Comparison of ENCODE assay signal across 8 cellular contexts in the genomic region with DNA sequence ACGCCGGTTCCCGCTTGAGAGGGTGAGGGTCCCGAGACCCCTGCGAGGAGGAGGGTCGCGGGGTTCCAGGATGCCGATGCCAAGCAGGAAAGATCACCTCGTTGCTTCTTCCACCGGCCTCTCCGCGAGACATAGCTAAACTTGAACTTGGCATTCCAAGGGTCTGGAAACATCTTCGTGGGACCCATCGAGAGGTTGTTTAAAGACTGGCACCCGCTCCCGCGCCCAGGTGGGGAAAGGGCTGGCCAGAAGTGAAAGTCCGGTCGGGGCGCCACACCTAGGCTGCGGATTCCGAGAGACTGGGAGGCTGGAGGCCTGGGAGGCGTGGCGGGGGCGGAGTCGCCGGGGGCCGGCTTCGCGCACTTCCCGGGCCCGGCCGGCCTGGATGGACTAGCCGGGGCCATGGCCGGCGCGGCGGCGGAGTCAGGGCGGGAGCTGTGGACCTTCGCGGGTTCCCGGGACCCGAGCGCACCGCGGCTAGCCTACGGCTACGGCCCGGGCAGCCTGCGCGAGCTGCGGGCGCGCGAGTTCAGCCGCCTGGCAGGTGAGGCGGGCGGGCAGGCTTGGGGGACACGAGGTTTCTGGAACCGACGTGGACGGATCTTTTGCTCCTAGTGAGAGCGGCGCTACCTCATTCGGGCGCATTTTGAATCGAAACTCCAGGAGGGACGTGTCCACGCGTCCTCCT. TPM values are rescaled to one million over a fixed set of nuclear protein-coding genes. Genes with fewer than 3 reads are reported as not detected.
A peak's percentile ranks its signal among the peaks of the same experiment; 100 is the strongest.
DNase-seq lines count a peak whose midpoint lies in the region; ATAC-seq and TF ChIP-seq lines count a peak whose summit lies in the region.

A gene with protein sequence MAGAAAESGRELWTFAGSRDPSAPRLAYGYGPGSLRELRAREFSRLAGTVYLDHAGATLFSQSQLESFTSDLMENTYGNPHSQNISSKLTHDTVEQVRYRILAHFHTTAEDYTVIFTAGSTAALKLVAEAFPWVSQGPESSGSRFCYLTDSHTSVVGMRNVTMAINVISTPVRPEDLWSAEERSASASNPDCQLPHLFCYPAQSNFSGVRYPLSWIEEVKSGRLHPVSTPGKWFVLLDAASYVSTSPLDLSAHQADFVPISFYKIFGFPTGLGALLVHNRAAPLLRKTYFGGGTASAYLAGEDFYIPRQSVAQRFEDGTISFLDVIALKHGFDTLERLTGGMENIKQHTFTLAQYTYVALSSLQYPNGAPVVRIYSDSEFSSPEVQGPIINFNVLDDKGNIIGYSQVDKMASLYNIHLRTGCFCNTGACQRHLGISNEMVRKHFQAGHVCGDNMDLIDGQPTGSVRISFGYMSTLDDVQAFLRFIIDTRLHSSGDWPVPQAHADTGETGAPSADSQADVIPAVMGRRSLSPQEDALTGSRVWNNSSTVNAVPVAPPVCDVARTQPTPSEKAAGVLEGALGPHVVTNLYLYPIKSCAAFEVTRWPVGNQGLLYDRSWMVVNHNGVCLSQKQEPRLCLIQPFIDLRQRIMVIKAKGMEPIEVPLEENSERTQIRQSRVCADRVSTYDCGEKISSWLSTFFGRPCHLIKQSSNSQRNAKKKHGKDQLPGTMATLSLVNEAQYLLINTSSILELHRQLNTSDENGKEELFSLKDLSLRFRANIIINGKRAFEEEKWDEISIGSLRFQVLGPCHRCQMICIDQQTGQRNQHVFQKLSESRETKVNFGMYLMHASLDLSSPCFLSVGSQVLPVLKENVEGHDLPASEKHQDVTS (plus strand): TSS at position 360 of the 688 bp plus-strand sequence. CDS start 43 bp downstream, at position 403.

- H3K9me3 ChIP-seq in RWPE2 (ENCODE audit: severe bottlenecking) (no peaks in the 10 kb centered on the region), adrenal gland (replicated peaks in 1 of 3) (no peaks in the 10 kb centered on the region), left ventricle myocardium inferior (replicated peaks) (no peaks in the 10 kb centered on the region), psoas muscle (no peaks in the 10 kb centered on the region)

- no peaks in the 10 kb centered on the region for H3K27me3 ChIP-seq in RWPE2 (ENCODE audit: insufficient read depth, poor library complexity, severe bottlenecking)
- no peaks in the 10 kb centered on the region for H3K27me3 ChIP-seq in adrenal gland
- peaks cover 15% of the 10 kb centered on the region for H3K27me3 ChIP-seq in left ventricle myocardium inferior (ENCODE audit: low read depth)
- H3K27me3 ChIP-seq in psoas muscle (ENCODE audit: insufficient read depth in 3 of 3, low read length in 2 of 3) = peaks cover 0 to 9% (median 0%) of the 10 kb centered on the region in 3 donors

- peaks cover 32% of the 10 kb centered on the region for H3K36me3 ChIP-seq in RWPE2 (ENCODE audit: low read depth)
- no peaks in the 10 kb centered on the region for H3K36me3 ChIP-seq in adrenal gland (replicated peaks in 1 of 2)
- no peaks in the 10 kb centered on the region for H3K36me3 ChIP-seq in left ventricle myocardium inferior
- no peaks in the 10 kb centered on the region for H3K36me3 ChIP-seq in psoas muscle (ENCODE audit: insufficient read depth in 1 of 2, low read depth in 1 of 2)

- 0 to 2% (median 1%) methylated on average over 8 to 71 of the region's 71 CpGs for WGBS in adrenal gland, 4 donors
- 0 to 1% (median 0%) methylated on average over 41 to 71 of the region's 71 CpGs for WGBS in psoas muscle, 3 donors

- peak; percentile 61 to 82 for TF ChIP-seq POLR2A in adrenal gland (IDR thresholded peaks at IDR 0.05)

- ATAC-seq in GM18873 (IDR thresholded peaks at IDR 0.05; ENCODE audit: low FRiP score, unreplicated experiment) = peak; percentile 45
- peak; percentile 54 for ATAC-seq in HG03103 (IDR thresholded peaks at IDR 0.05; ENCODE audit: low read depth, unreplicated experiment)
- ATAC-seq in RWPE2 (ENCODE audit: low read depth) = peak; percentile 89
- ATAC-seq in psoas muscle = peak; percentile 83 to 85 (median 84)

- in situ Hi-C loops in ACHN (cut with HindIII; ENCODE audit: low pct_ligation_motif_present, low pct_unique_long_range_greater_than_20kb, low sequenced_read_pairs) = no loop called here

- H3K27ac ChIP-seq in RWPE2 (ENCODE audit: poor library complexity, severe bottlenecking) = peak within 1 kb of the TSS; percentile 60
- peak within 1 kb of the TSS; percentile 66 to 91 (median 84) for H3K27ac ChIP-seq in adrenal gland
- H3K27ac ChIP-seq in left ventricle myocardium inferior (replicated peaks) = no peak within 1 kb of the TSS
- peak within 1 kb of the TSS; percentile 36 for H3K27ac ChIP-seq in psoas muscle

- TF ChIP-seq CTCF in RWPE2 (IDR thresholded peaks at IDR 0.05; ENCODE audit: poor library complexity, severe bottlenecking) (no peak), adrenal gland (IDR thresholded peaks at IDR 0.05) (no peak), left ventricle myocardium inferior (IDR thresholded peaks at IDR 0.05; ENCODE audit: borderline replicate concordance) (no peak), psoas muscle (IDR thresholded peaks at IDR 0.05) (no peak)

- DNase-seq in ACHN (peak; percentile 71), RWPE2 (ENCODE audit: low spot score) (peak; percentile 81), adrenal gland (peak; percentile 70 to 86 (median 82)), left ventricle myocardium inferior (peak; percentile 82), psoas muscle (peak; percentile 80 to 84), GF-D8 (lab: John Stamatoyannopoulos, UW) (no peak)

- intact Hi-C loops in adrenal gland (cut with DNase I) (no loop called here), left ventricle myocardium inferior (cut with micrococcal nuclease) (no loop called here), psoas muscle (cut with DNase I) (loop anchor here in 1 of 2 donors (10.0 kb wide), 2 partner anchors 172 to 388 kb away; no protein-coding TSS in a partner anchor)

- H3K4me3 ChIP-seq in RWPE2 (ENCODE audit: severe bottlenecking) (peak within 1 kb of the TSS; percentile 80), adrenal gland (peak within 1 kb of the TSS; percentile 52 to 74 (median 60)), left ventricle myocardium inferior (peak within 1 kb of the TSS; percentile 67), psoas muscle (peak within 1 kb of the TSS; percentile 92)

- peaks cover 6% of the 10 kb centered on the region for H3K4me1 ChIP-seq in RWPE2 (ENCODE audit: insufficient read depth, poor library complexity, severe bottlenecking)
- H3K4me1 ChIP-seq in adrenal gland (replicated peaks in 1 of 2) = peaks cover 13 to 17% of the 10 kb centered on the region in 2 donors
- peaks cover 20% of the 10 kb centered on the region for H3K4me1 ChIP-seq in left ventricle myocardium inferior
- H3K4me1 ChIP-seq in psoas muscle = peaks cover 3% of the 10 kb centered on the region

RNA-seq across cellular contexts. Expression of the gene that starts here (rescaled TPM):
- total RNA-seq in adrenal gland = 10 to 100 TPM; 15.3 to 88.1 (median 21.4) TPM
- 10 to 100 TPM in 2 of 3 donors, 1 to 10 TPM in 1; 7.6 to 48.1 (median 10.0) TPM for polyA plus RNA-seq in adrenal gland
- total RNA-seq in left ventricle myocardium inferior = 0.33 TPM
- 1 to 10 TPM in 2 of 4 donors, under 1 TPM in 2; 0.30 to 4.8 (median 1.9) TPM for total RNA-seq in psoas muscle
- 1 to 10 TPM in 1 of 3 donors, under 1 TPM in 2; 0.79 to 1.1 (median 0.94) TPM for polyA plus RNA-seq in psoas muscle

Comparison
In these comparisons a context has a peak if more than half of its experiments do, and no peak if none do; other contexts are left out.
1. RNA of the gene that starts here (polyA plus RNA-seq): 7.6 to 48.1 TPM in adrenal gland; 0.79 to 1.1 TPM in psoas muscle; every median in the first group is over 4 times any median in the second.
2. Peak in DNase-seq and H3K4me3 ChIP-seq in left ventricle myocardium inferior; RNA of the gene not detected or under 1 TPM.
3. Peak in every context shown above with its lines, with median percentiles within 50 percentile points of each other: ATAC-seq and H3K4me3 ChIP-seq.